18 cellular contexts compared by ENCODE assay signal in genomic region chr7:105215821-105216220, GRCh38.
DNase-seq lines count a peak whose midpoint lies in the region; ATAC-seq, FAIRE-seq and TF ChIP-seq lines count a peak whose summit lies in the region.
"Had no signal": no experiment of that assay in that cellular context is flagged by ENCODE, and none has a peak within 500 bp of the region (broad histone marks: within the 10 kb centered on the region; RNA-seq: fewer than 3 reads in every experiment).

No MANE protein-coding gene starts in this region.

- DNase-seq in HepG2 (ENCODE audit: low spot score) (no peak), right lobe of liver (no peak), GM12891 (ENCODE audit: insufficient read length, low spot score) (no peak), WTC11 (ENCODE audit: low spot score) (no peak), HuH-7.5 (ENCODE audit: low spot score) (no peak)
- no peak for DNase-seq in activated naive CD4-positive, alpha-beta T cell treated with anti-CD3 and anti-CD28 coated beads, Interleukin-2, amount 50 U/mL, for 72 hours (ENCODE audit: low spot score in 2 of 2)
- DNase-seq: AML-193; CD4-positive, alpha-beta memory T cell; DMS153; DMS79; GDM1; H9; IMR-90 had no signal

- no TSS peak for BruUV-seq in HepG2 (replicated peaks; lab: Mats Ljungman, UMichigan)

- FAIRE-seq in HepG2 (lab: Jason Lieb, UNC) (no peak), GM12891 (lab: Jason Lieb, UNC) (no peak)
- FAIRE-seq: A549, H1, K562 had no signal

- peaks cover 17% of the 10 kb centered on the region for H3K4me1 Mint-ChIP-seq in WTC11

- no peak overlapping the region for H3K27ac Mint-ChIP-seq in WTC11
- no peak overlapping the region for H3K27ac Mint-ChIP-seq in activated naive CD4-positive, alpha-beta T cell treated with anti-CD3 and anti-CD28 coated beads, Interleukin-2, amount 50 U/mL, for 72 hours

- H3K4me3 Mint-ChIP-seq in WTC11 = no peak overlapping the region
- H3K4me3 Mint-ChIP-seq: CD4-positive, alpha-beta memory T cell; H9 had no signal

- ATAC-seq in HepG2 (no peak), right lobe of liver (no peak), WTC11 (no peak), HG03175 (IDR thresholded peaks at IDR 0.05; ENCODE audit: unreplicated experiment) (no peak)
- ATAC-seq in activated naive CD4-positive, alpha-beta T cell treated with anti-CD3 and anti-CD28 coated beads, Interleukin-2, amount 50 U/mL, for 72 hours = no peak
- ATAC-seq: A549, K562 had no signal

- no peak overlapping the region for H3K4me3 ChIP-seq in HepG2 (replicated peaks in 1 of 3; ENCODE audit: insufficient read depth in 1 of 3, low read depth in 2 of 3, low read length in 3 of 3)
- H3K4me3 ChIP-seq in right lobe of liver = no peak overlapping the region
- H3K4me3 ChIP-seq: A549, K562 had no signal

- no peak for TF ChIP-seq RAD21 in HepG2 (CRISPR knock-in tag; IDR thresholded peaks at IDR 0.05)

- no peak overlapping the region for H3K4me2 ChIP-seq in HepG2 (ENCODE audit: low read depth, low read length)
- H3K4me2 ChIP-seq: A549 had no signal

- intact Hi-C loops in HepG2 (cut with micrococcal nuclease; ENCODE audit: unreplicated experiment) (no loop called here), right lobe of liver (cut with DNase I) (no loop called here)

- no peaks in the 10 kb centered on the region for H3K27me3 ChIP-seq in HepG2 (ENCODE audit: control insufficient read depth in 1 of 2, insufficient read depth in 2 of 2, low read length in 2 of 2)
- H3K27me3 ChIP-seq in right lobe of liver = no peaks in the 10 kb centered on the region

- H3K27me3 Mint-ChIP-seq in WTC11 (ENCODE audit: low read depth) = no peaks in the 10 kb centered on the region
- H3K27me3 Mint-ChIP-seq: CD4-positive, alpha-beta memory T cell had no signal

- TF ChIP-seq EP300 in HepG2 (IDR thresholded peaks at IDR 0.05; ENCODE audit: low read depth in 2 of 2, low read length in 2 of 2) = no peak
- TF ChIP-seq EP300 in HepG2 (CRISPR knock-in tag; IDR thresholded peaks at IDR 0.05; ENCODE audit: borderline replicate concordance) = no peak

- no peak for TF ChIP-seq POLR2A in HepG2 (IDR thresholded peaks at IDR 0.05; ENCODE audit: insufficient read depth in 1 of 2, low read depth in 2 of 2, low read length in 2 of 2)
- no peak for TF ChIP-seq POLR2A in right lobe of liver (IDR thresholded peaks at IDR 0.05)
- TF ChIP-seq POLR2A in GM12891 (IDR thresholded peaks at IDR 0.05; ENCODE audit: low read depth, low read length) = no peak

- POLR2A ChIA-PET in HepG2 (lab: Yijun Ruan, JAX) = no interaction called here
- POLR2A ChIA-PET in WTC11 (lab: Charles Lee) = no interaction called here

- peaks cover 21% of the 10 kb centered on the region for H3K79me2 ChIP-seq in HepG2 (ENCODE audit: insufficient read depth, low read length)

- in situ Hi-C loops in HepG2 (cut with HindIII; ENCODE audit: extremely low pct_ligation_motif_present, low pct_unique_long_range_greater_than_20kb) = no loop called here

- 85% methylated on average over 1 of the region's 1 CpG for WGBS in HepG2 (ENCODE audit: low lambda C conversion rate)
- WGBS in right lobe of liver (ENCODE audit: insufficient coverage, low coverage, low lambda C conversion rate, missing lambda C conversion rate) = 67% methylated on average over 1 of the region's 1 CpG

- H3K27ac ChIP-seq in HepG2 (ENCODE audit: extremely low read length, insufficient read depth, low read length) (no peak overlapping the region), right lobe of liver (no peak overlapping the region)
- H3K27ac ChIP-seq: A549, C4-2B had no signal

- peaks cover 12% of the 10 kb centered on the region for H3K9me3 Mint-ChIP-seq in WTC11
- peaks cover 3 to 10% of the 10 kb centered on the region in 2 donors for H3K9me3 Mint-ChIP-seq in activated naive CD4-positive, alpha-beta T cell treated with anti-CD3 and anti-CD28 coated beads, Interleukin-2, amount 50 U/mL, for 72 hours

- H3K36me3 Mint-ChIP-seq in WTC11 = peaks cover 4% of the 10 kb centered on the region; the same call in 1 of the 2 replicates
- peaks cover 0 to 17% of the 10 kb centered on the region in 2 donors for H3K36me3 Mint-ChIP-seq in activated naive CD4-positive, alpha-beta T cell treated with anti-CD3 and anti-CD28 coated beads, Interleukin-2, amount 50 U/mL, for 72 hours
- H3K36me3 Mint-ChIP-seq: CD4-positive, alpha-beta memory T cell had no signal

- no peaks in the 10 kb centered on the region for H4K20me1 ChIP-seq in HepG2 (ENCODE audit: insufficient read depth, low read length)

- CTCF ChIA-PET in HepG2 (lab: Yijun Ruan, JAX; ENCODE audit: low intra/inter-chr PET ratio, low total read pairs) (no interaction called here), WTC11 (lab: Charles Lee) (no interaction called here)

- no peak overlapping the region for H2AFZ ChIP-seq in HepG2 (ENCODE audit: low read length)

- H3K4me1 ChIP-seq in HepG2 (ENCODE audit: insufficient read depth, low read length) (0 out of 2 replicates have a peak, but pooled peaks cover 4% of the 10 kb centered on the region), right lobe of liver (peaks cover 0 to 5% (median 0%) of the 10 kb centered on the region in 4 donors)

- TF ChIP-seq CTCF in HepG2 (CRISPR knock-in tag; IDR thresholded peaks at IDR 0.05) (no peak), right lobe of liver (IDR thresholded peaks at IDR 0.05) (no peak), WTC11 (IDR thresholded peaks at IDR 0.05) (no peak)

- no peak overlapping the region for H3K9ac ChIP-seq in HepG2 (ENCODE audit: insufficient read depth, low read depth, low read length)

- H3K9me3 ChIP-seq in HepG2 (ENCODE audit: low read length) (no peaks in the 10 kb centered on the region), right lobe of liver (no peaks in the 10 kb centered on the region)
- H3K9me3 ChIP-seq: A549 had no signal

- H3K36me3 ChIP-seq in HepG2 (replicated peaks in 1 of 2; ENCODE audit: control insufficient read depth in 1 of 2, insufficient read depth in 2 of 2, low read length in 2 of 2) = no peaks in the 10 kb centered on the region
- H3K36me3 ChIP-seq in right lobe of liver = no peaks in the 10 kb centered on the region

TF ChIP-seq in HepG2, 621 proteins besides CTCF, POLR2A, EP300 and RAD21:
- peak; percentile 65; the same call in 1 of the 2 replicates for TF ChIP-seq ZNF121 (CRISPR knock-in tag; IDR thresholded peaks at IDR 0.05)
- no peak for TF ChIP-seq THAP8 (CRISPR knock-in tag; IDR thresholded peaks at IDR 0.05; ENCODE audit: borderline replicate concordance)

TF ChIP-seq in GM12891, 5 proteins besides CTCF, POLR2A, EP300 and RAD21:
- TF ChIP-seq PAX5 (IDR thresholded peaks at IDR 0.05; ENCODE audit: insufficient read depth, low read length, severe bottlenecking) (peak; percentile 42), POU2F2 (IDR thresholded peaks at IDR 0.05; ENCODE audit: low read depth, low read length) (no peak)

TF ChIP-seq in WTC11, 78 proteins besides CTCF, POLR2A, EP300 and RAD21:
- TF ChIP-seq HMGA2 (CRISPR knock-in tag; IDR thresholded peaks at IDR 0.05) = no peak
- TF ChIP-seq ETV6 (CRISPR knock-in tag; IDR thresholded peaks at IDR 0.05) = no peak
- no peak for TF ChIP-seq ZNF512 (CRISPR knock-in tag; IDR thresholded peaks at IDR 0.05; ENCODE audit: borderline replicate concordance)
- no peak for TF ChIP-seq ELF4 (CRISPR knock-in tag; IDR thresholded peaks at IDR 0.05; ENCODE audit: low read depth)
- TF ChIP-seq ZNF121 (CRISPR knock-in tag; IDR thresholded peaks at IDR 0.05) = peak; percentile 61; the same call in 1 of the 2 replicates
- no peak for TF ChIP-seq ZNF281 (CRISPR knock-in tag; IDR thresholded peaks at IDR 0.05)
- no peak for TF ChIP-seq PREB (CRISPR knock-in tag; IDR thresholded peaks at IDR 0.05; ENCODE audit: borderline replicate concordance)
- TF ChIP-seq FOXJ3 (CRISPR knock-in tag; IDR thresholded peaks at IDR 0.05; ENCODE audit: borderline replicate concordance) = no peak

Comparison
In these comparisons a context has a peak if more than half of its experiments do, and no peak if none do; other contexts are left out.
1. Of the 50 proteins assayed by ChIP-seq in both HepG2 and WTC11: peak only in HepG2: none; only in WTC11: none; in both: ZNF121; in neither: 49.